Comparison of ENCODE assay signal across 30 cellular contexts in the genomic region with DNA sequence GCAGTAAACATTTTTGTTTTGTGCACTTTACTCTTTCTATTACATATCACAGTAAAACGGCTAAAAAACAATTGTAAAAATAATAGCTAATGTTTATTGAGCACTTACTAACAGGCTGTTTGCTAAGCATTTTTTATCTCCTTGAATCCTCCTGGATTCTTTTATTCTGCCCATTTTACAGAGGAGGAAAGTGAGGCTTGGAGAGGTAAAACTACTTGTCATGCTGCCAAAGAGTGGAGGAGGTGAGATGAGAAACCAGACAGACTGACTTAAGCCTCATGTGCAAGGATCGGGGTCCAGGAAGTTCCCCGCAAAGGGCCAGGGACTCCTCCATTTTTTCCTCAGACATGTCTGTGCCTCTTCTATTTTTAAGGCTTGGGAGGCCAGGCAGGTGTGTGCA.
DNase-seq lines count a peak whose midpoint lies in the region; ATAC-seq, FAIRE-seq and TF ChIP-seq lines count a peak whose summit lies in the region.
"Had no signal": no experiment of that assay in that cellular context is flagged by ENCODE, and none has a peak within 500 bp of the region (broad histone marks: within the 10 kb centered on the region; RNA-seq: fewer than 3 reads in every experiment).

No MANE protein-coding gene starts in this region.

- no peaks in the 10 kb centered on the region for H3K79me2 ChIP-seq in HepG2 (ENCODE audit: insufficient read depth, low read length)
- H3K79me2 ChIP-seq in K562 (ENCODE audit: control insufficient read depth, insufficient read depth, low read length): no peaks in the 10 kb centered on the region

- H3K36me3 ChIP-seq in HepG2 (replicated peaks in 1 of 2; ENCODE audit: control insufficient read depth in 1 of 2, insufficient read depth in 2 of 2, low read length in 2 of 2) (no peaks in the 10 kb centered on the region), right lobe of liver (no peaks in the 10 kb centered on the region), K562 (ENCODE audit: control insufficient read depth, insufficient read depth, low read length) (no peaks in the 10 kb centered on the region)
- H3K36me3 ChIP-seq: BE2C; BLaER1; BLaER1 treated with 17β-estradiol and CSF1 and Interleukin-3, amounts not matched to agents 10 nM and 100 nM had no signal

- TF ChIP-seq POLR2A in HepG2 (IDR thresholded peaks at IDR 0.05; ENCODE audit: insufficient read depth in 1 of 2, low read depth in 2 of 2, low read length in 2 of 2) (no peak), right lobe of liver (IDR thresholded peaks at IDR 0.05) (no peak), K562 (conservative IDR thresholded peaks at IDR 0.05) (no peak)

- no peaks in the 10 kb centered on the region; the same call in 1 of the 2 replicates for H4K20me1 ChIP-seq in HepG2 (ENCODE audit: insufficient read depth, low read length)
- H4K20me1 ChIP-seq in K562 (replicated peaks; ENCODE audit: control insufficient read depth, insufficient read depth, low read length): 0 out of 2 replicates have a peak, but pooled peaks cover 6% of the 10 kb centered on the region

- H2AFZ ChIP-seq in HepG2 (ENCODE audit: low read length): no peak overlapping the region
- no peak overlapping the region for H2AFZ ChIP-seq in K562 (ENCODE audit: low read depth, low read length)

- H3K9me3 ChIP-seq in HepG2 (ENCODE audit: low read length): no peaks in the 10 kb centered on the region
- no peaks in the 10 kb centered on the region for H3K9me3 ChIP-seq in right lobe of liver
- no peaks in the 10 kb centered on the region for H3K9me3 ChIP-seq in K562 (replicated peaks; ENCODE audit: control insufficient read depth, insufficient read depth, low read depth, low read length)
- H3K9me3 ChIP-seq: A549; BE2C; BLaER1; BLaER1 treated with 17β-estradiol and CSF1 and Interleukin-3, amounts not matched to agents 10 nM and 100 nM; Caco-2 had no signal

- no peak overlapping the region for H3K4me3 ChIP-seq in HepG2 (replicated peaks in 1 of 3; ENCODE audit: insufficient read depth in 1 of 3, low read depth in 2 of 3, low read length in 3 of 3)
- no peak overlapping the region for H3K4me3 ChIP-seq in right lobe of liver
- H3K4me3 ChIP-seq in K562: no peak overlapping the region
- H3K4me3 ChIP-seq: A549; BLaER1; BLaER1 treated with 17β-estradiol and CSF1 and Interleukin-3, amounts not matched to agents 10 nM and 100 nM had no signal

- intact Hi-C loops in HepG2 (cut with micrococcal nuclease; ENCODE audit: unreplicated experiment) (no loop called here), right lobe of liver (cut with DNase I) (no loop called here), K562 (cut with micrococcal nuclease) (no loop called here)

- H3K4me1 ChIP-seq in HepG2 (ENCODE audit: insufficient read depth, low read length) (no peaks in the 10 kb centered on the region), right lobe of liver (no peaks in the 10 kb centered on the region), K562 (replicated peaks in 1 of 2; ENCODE audit: control insufficient read depth in 2 of 2, insufficient read depth in 2 of 2, low read length in 2 of 2) (peaks cover 0 to 8% of the 10 kb centered on the region in 2 experiments; a peak in 2 of 5 replicates)
- H3K4me1 ChIP-seq: A549, BE2C had no signal

- no peak for ATAC-seq in HepG2
- ATAC-seq in right lobe of liver: no peak
- no peak for ATAC-seq in K562
- ATAC-seq: A549; CD8-positive, alpha-beta T cell had no signal

- 39% methylated on average over 3 of the region's 3 CpGs for WGBS in HepG2 (ENCODE audit: low lambda C conversion rate)
- WGBS in right lobe of liver (ENCODE audit: insufficient coverage, low coverage, low lambda C conversion rate, missing lambda C conversion rate): 78% methylated on average over 3 of the region's 3 CpGs
- 8% methylated on average over 3 of the region's 3 CpGs for WGBS in K562 (ENCODE audit: insufficient coverage, low coverage, missing lambda C conversion rate)

- in situ Hi-C loops in HepG2 (cut with HindIII; ENCODE audit: extremely low pct_ligation_motif_present, low pct_unique_long_range_greater_than_20kb): no loop called here
- in situ Hi-C loops in K562 (cut with MboI): no loop called here

- no peak for DNase-seq in HepG2 (ENCODE audit: low spot score)
- DNase-seq in right lobe of liver: no peak
- DNase-seq in K562 (ENCODE audit: extremely low read depth in 1 of 4, low spot score in 3 of 4): no peak
- no peak for DNase-seq in D721Med (ENCODE audit: insufficient read length, low spot score)
- DNase-seq: 8988T; ACHN; AML-193; BE2C; C1 segment of cervical spinal cord; Caco-2; Calu3; CD4-positive, alpha-beta memory T cell; CD4-positive, alpha-beta T cell; CD4-positive, CD25-positive, alpha-beta regulatory T cell; CD8-positive, alpha-beta memory T cell; CD8-positive, alpha-beta T cell; COR-L47; DMS 273 treated with DMSO at 0.1 percent for 48 hours; DMS153; DMS53; DMS79; DMS79 treated with DMSO at 0.1 percent for 48 hours; DND-41; EL had no signal

- FAIRE-seq in HepG2 (lab: Jason Lieb, UNC) (no peak), K562 (lab: Jason Lieb, UNC) (no peak), D721Med (lab: Jason Lieb, UNC) (no peak)
- FAIRE-seq: A204.1, A549 had no signal

- no peak for TF ChIP-seq CTCF in HepG2 (CRISPR knock-in tag; IDR thresholded peaks at IDR 0.05)
- TF ChIP-seq CTCF in right lobe of liver (IDR thresholded peaks at IDR 0.05): no peak
- TF ChIP-seq CTCF in K562 (IDR thresholded peaks at IDR 0.05 in 2 of 3, conservative IDR thresholded peaks at IDR 0.05 in 1 of 3; ENCODE audit: insufficient read depth in 2 of 3, low read depth in 1 of 3, low read length in 3 of 3): no peak
- no peak for TF ChIP-seq CTCF in D721Med (IDR thresholded peaks at IDR 0.05; ENCODE audit: insufficient read depth, missing control alignments)

- no peaks in the 10 kb centered on the region for H3K9me1 ChIP-seq in K562 (ENCODE audit: control insufficient read depth, insufficient read depth, low read length)

- POLR2A ChIA-PET in HepG2 (lab: Yijun Ruan, JAX): no interaction called here
- POLR2A ChIA-PET in K562 (lab: Yijun Ruan, JAX): no interaction called here

- no peak overlapping the region for H3K27ac ChIP-seq in HepG2 (ENCODE audit: extremely low read length, insufficient read depth, low read length)
- H3K27ac ChIP-seq in right lobe of liver: no peak overlapping the region
- no peak overlapping the region for H3K27ac ChIP-seq in K562 (ENCODE audit: extremely low read depth, low read depth, low read length)
- H3K27ac ChIP-seq: 22Rv1; A549; BLaER1; BLaER1 treated with 17β-estradiol and CSF1 and Interleukin-3, amounts not matched to agents 10 nM and 100 nM; C4-2B had no signal

- TF ChIP-seq EP300 in HepG2 (IDR thresholded peaks at IDR 0.05; ENCODE audit: low read depth in 2 of 2, low read length in 2 of 2) (no peak), HepG2 (CRISPR knock-in tag; IDR thresholded peaks at IDR 0.05; ENCODE audit: borderline replicate concordance) (no peak), K562 (IDR thresholded peaks at IDR 0.05; ENCODE audit: low read length) (no peak)

- no peak overlapping the region for H3K9ac ChIP-seq in HepG2 (ENCODE audit: insufficient read depth, low read depth, low read length)
- no peak overlapping the region for H3K9ac ChIP-seq in K562 (ENCODE audit: insufficient read depth in 1 of 2, low read depth in 2 of 2, low read length in 2 of 2)
- H3K9ac ChIP-seq: BLaER1; BLaER1 treated with 17β-estradiol and CSF1 and Interleukin-3, amounts not matched to agents 10 nM and 100 nM had no signal

- CTCF ChIA-PET in HepG2 (lab: Yijun Ruan, JAX; ENCODE audit: low intra/inter-chr PET ratio, low total read pairs) (no interaction called here), K562 (lab: Yijun Ruan, JAX; ENCODE audit: low intra/inter-chr PET ratio) (no interaction called here)

- H3K4me2 ChIP-seq in HepG2 (ENCODE audit: low read depth, low read length) (no peak overlapping the region), K562 (ENCODE audit: insufficient read depth, low read length) (no peak overlapping the region)
- H3K4me2 ChIP-seq: A549; BLaER1; BLaER1 treated with 17β-estradiol and CSF1 and Interleukin-3, amounts not matched to agents 10 nM and 100 nM had no signal

- TF ChIP-seq RAD21 in HepG2 (CRISPR knock-in tag; IDR thresholded peaks at IDR 0.05) (no peak), K562 (CRISPR knock-in tag; conservative IDR thresholded peaks at IDR 0.05 in 1 of 2, IDR thresholded peaks at IDR 0.05 in 1 of 2) (no peak)

- no TSS peak for BruUV-seq in HepG2 (replicated peaks; lab: Mats Ljungman, UMichigan)
- BruUV-seq in K562 (replicated peaks; lab: Mats Ljungman, UMichigan): no TSS peak

- H3K27me3 ChIP-seq in HepG2 (ENCODE audit: control insufficient read depth in 1 of 2, insufficient read depth in 2 of 2, low read length in 2 of 2) (peaks cover 3 to 28% of the 10 kb centered on the region in 2 experiments; a peak in 3 of 5 replicates), right lobe of liver (no peaks in the 10 kb centered on the region), K562 (ENCODE audit: control insufficient read depth in 2 of 2, insufficient read depth in 2 of 2, low read length in 2 of 2) (peaks cover 10 to 62% of the 10 kb centered on the region in 2 experiments; a peak in 4 of 5 replicates)
- H3K27me3 ChIP-seq: BE2C; BLaER1; BLaER1 treated with 17β-estradiol and CSF1 and Interleukin-3, amounts not matched to agents 10 nM and 100 nM had no signal

TF ChIP-seq in HepG2, 621 proteins besides CTCF, POLR2A, EP300 and RAD21:
- TF ChIP-seq SMAD9 (CRISPR knock-in tag; IDR thresholded peaks at IDR 0.05) (no peak), ZNF629 (CRISPR knock-in tag; conservative IDR thresholded peaks at IDR 0.05) (peak; percentile 65)

TF ChIP-seq in K562, 482 proteins besides CTCF, POLR2A, EP300 and RAD21:
- no peak for TF ChIP-seq TOE1 (IDR thresholded peaks at IDR 0.05; ENCODE audit: borderline replicate concordance)
- no peak for TF ChIP-seq TOE1 (CRISPR knock-in tag; IDR thresholded peaks at IDR 0.05; ENCODE audit: borderline replicate concordance, low read depth)
- peak; percentile 78 for TF ChIP-seq RBM25 (IDR thresholded peaks at IDR 0.05; ENCODE audit: low read depth, low read length, severe bottlenecking)
